ENCODE assay signal across 20 cellular contexts in genomic region chr11:70103256-70103975, GRCh38. TPM values are rescaled to one million over a fixed set of nuclear protein-coding genes. Genes with fewer than 3 reads are reported as not detected.
"Had no signal": no experiment of that assay in that cellular context is flagged by ENCODE, and none has a peak within 500 bp of the region (broad histone marks: within the 10 kb centered on the region; RNA-seq: fewer than 3 reads in every experiment).

No MANE protein-coding gene starts in this region.

- H3K9me3 Mint-ChIP-seq: activated naive CD4-positive, alpha-beta T cell treated with anti-CD3 and anti-CD28 coated beads, Interleukin-2, amount 50 U/mL, for 72 hours; activated T-cell treated with anti-CD3 and anti-CD28 coated beads, Interleukin-2, amount 50 U/mL, for 24 hours; activated T-helper 17 cell treated with anti-CD3 and anti-CD28 coated beads, Interleukin-2, amount 50 U/mL, for 72 hours; memory B cell; WTC11 had no signal

- H3K36me3 Mint-ChIP-seq: activated naive CD4-positive, alpha-beta T cell treated with anti-CD3 and anti-CD28 coated beads, Interleukin-2, amount 50 U/mL, for 72 hours; memory B cell; WTC11 had no signal

- ATAC-seq: activated naive CD4-positive, alpha-beta T cell treated with anti-CD3 and anti-CD28 coated beads, Interleukin-2, amount 50 U/mL, for 72 hours; activated T-helper 17 cell treated with anti-CD3 and anti-CD28 coated beads, Interleukin-2, amount 50 U/mL, for 72 hours; stimulated activated naive CD8-positive, alpha-beta T cell treated with anti-CD3 and anti-CD28 coated beads, Interleukin-15, Interleukin-2, amounts not matched to agents 100 U/mL and 50 U/mL, for 24 hours; WTC11 had no signal

- H3K27me3 ChIP-seq: right atrium auricular region, upper lobe of left lung had no signal

- DNase-seq: activated CD8-positive, alpha-beta memory T cell treated with anti-CD3 and anti-CD28 coated beads, Interleukin-2, amount 50 U/mL, for 4 hours; activated T-cell treated with anti-CD3 and anti-CD28 coated beads, Interleukin-2, amount 50 U/mL, for 24 hours; cortex of kidney; foreskin fibroblast; left ventricle myocardium inferior; stimulated activated CD4-positive, alpha-beta T cell treated with anti-CD3 and anti-CD28 coated beads, Interleukin-12 subunit alpha, Interleukin-12 subunit beta, amount 100 ng/mL, for 4 hours; stimulated activated CD4-positive, alpha-beta T cell treated with anti-CD3 and anti-CD28 coated beads, Interleukin-4, amount 100 ng/mL, for 4 hours; stimulated activated naive CD8-positive, alpha-beta T cell treated with anti-CD3 and anti-CD28 coated beads, Interleukin-15, Interleukin-2, amounts not matched to agents 100 U/mL and 50 U/mL, for 24 hours; T-helper 9 cell had no signal

- H3K9me3 ChIP-seq: left ventricle myocardium inferior, right atrium auricular region, upper lobe of left lung had no signal

- H3K27ac Mint-ChIP-seq: activated T-cell treated with anti-CD3 and anti-CD28 coated beads, Interleukin-2, amount 50 U/mL, for 24 hours; activated T-helper 17 cell treated with anti-CD3 and anti-CD28 coated beads, Interleukin-2, amount 50 U/mL, for 72 hours; memory B cell; WTC11 had no signal

- H3K36me3 ChIP-seq: left ventricle myocardium inferior, right atrium auricular region, upper lobe of left lung had no signal

- H3K4me3 ChIP-seq: left ventricle myocardium inferior, right atrium auricular region, upper lobe of left lung had no signal

- H3K27ac ChIP-seq: left ventricle myocardium inferior, right atrium auricular region, upper lobe of left lung had no signal

- H3K4me3 Mint-ChIP-seq: activated T-cell treated with anti-CD3 and anti-CD28 coated beads, Interleukin-2, amount 50 U/mL, for 24 hours; activated T-helper 17 cell treated with anti-CD3 and anti-CD28 coated beads, Interleukin-2, amount 50 U/mL, for 72 hours; memory B cell; WTC11 had no signal

- H3K4me1 Mint-ChIP-seq: activated T-helper 17 cell treated with anti-CD3 and anti-CD28 coated beads, Interleukin-2, amount 50 U/mL, for 72 hours; memory B cell had no signal

- H3K4me1 ChIP-seq: upper lobe of left lung had no signal

RNA-seq across cellular contexts. Expression of gene ANO1, which starts 25.3 kb away (rescaled TPM):
- total RNA-seq: mononuclear cell; myocyte; osteoblast; T-helper 1 cell treated with Interleukin-12 subunit alpha and Interleukin-12 subunit beta and Interleukin-4 antibody, amounts not matched to agents 30 ng/mL and 1 ng/mL, for 36 hours had no signal
- polyA plus RNA-seq: neural cell had no signal
